Comparison of ENCODE assay signal across 14 cellular contexts in genomic region chr3:176426371-176426770, GRCh38.
DNase-seq lines count a peak whose midpoint lies in the region; ATAC-seq and TF ChIP-seq lines count a peak whose summit lies in the region.
"Had no signal": no experiment of that assay in that cellular context is flagged by ENCODE, and none has a peak within 500 bp of the region (broad histone marks: within the 10 kb centered on the region; RNA-seq: fewer than 3 reads in every experiment).

No MANE protein-coding gene starts in this region.

- H2AFZ ChIP-seq in GM23338 = no peak overlapping the region
- no peak overlapping the region for H2AFZ ChIP-seq in IMR-90 (replicated peaks; ENCODE audit: low read length, poor library complexity)
- H2AFZ ChIP-seq in neural cell (ENCODE audit: low read depth, low read length) = no peak overlapping the region

- H4K8ac ChIP-seq in IMR-90 (ENCODE audit: low read depth in 2 of 2, low read length in 2 of 2) = no peak overlapping the region

- TF ChIP-seq POLR2A in IMR-90 (IDR thresholded peaks at IDR 0.05; ENCODE audit: low read depth, low read length) = no peak

- no peak overlapping the region for H3K4ac ChIP-seq in IMR-90 (ENCODE audit: low read depth, low read length)

- no peak overlapping the region for H2AK5ac ChIP-seq in IMR-90 (ENCODE audit: low read depth, low read length)

- ATAC-seq in GM23338 (no peak), IMR-90 (ENCODE audit: low read depth) (no peak), left lobe of liver (peak; percentile 60)
- ATAC-seq: CD8-positive, alpha-beta T cell; GM12878; K562 had no signal

- no peak overlapping the region for H2BK15ac ChIP-seq in IMR-90 (ENCODE audit: low read depth, low read length)

- no peak overlapping the region for H2BK5ac ChIP-seq in IMR-90 (ENCODE audit: low read depth, low read length, poor library complexity, severe bottlenecking)

- H3K4me1 ChIP-seq in GM23338 (ENCODE audit: insufficient read depth) = peaks cover 21% of the 10 kb centered on the region; the same call in 1 of the 2 replicates
- H3K4me1 ChIP-seq in IMR-90 (ENCODE audit: control insufficient read depth, insufficient read depth, low read length) = peaks cover 2% of the 10 kb centered on the region; the same call in 1 of the 2 replicates

- no peaks in the 10 kb centered on the region for H3K27me3 Mint-ChIP-seq in GM23338 (ENCODE audit: insufficient read depth, low read depth, poor library complexity)

- peak overlapping the region; percentile 16; the same call in 1 of the 2 replicates for H2BK120ac ChIP-seq in IMR-90 (ENCODE audit: low read depth, low read length)

- no peak overlapping the region for H3K23ac ChIP-seq in IMR-90 (ENCODE audit: low read depth, low read length)

- in situ Hi-C loops in IMR-90 (cut with MboI; ENCODE audit: low sequenced_read_pairs) = loop anchor here (25.0 kb wide), 1 partner anchor 1264 kb away; no protein-coding TSS in a partner anchor

- H3K36me3 Mint-ChIP-seq in GM23338 (ENCODE audit: low read depth) = no peaks in the 10 kb centered on the region
- H3K36me3 Mint-ChIP-seq: CD14-positive monocyte; CD8-positive, alpha-beta T cell had no signal

- peak overlapping the region; percentile 75; the same call in 1 of the 2 replicates for H3K18ac ChIP-seq in IMR-90 (ENCODE audit: low read depth, low read length)

- H3K27ac ChIP-seq in GM23338 (ENCODE audit: low read depth) (peak overlapping the region; percentile 2; the same call in 1 of the 2 replicates), IMR-90 (ENCODE audit: insufficient read depth, low read length) (no peak overlapping the region), neural cell (ENCODE audit: low read length) (no peak overlapping the region)

- H3K56ac ChIP-seq in IMR-90 (ENCODE audit: extremely low read depth, insufficient read depth, low read length) = no peak overlapping the region

- H4K91ac ChIP-seq in IMR-90 (ENCODE audit: insufficient read depth, low read depth, low read length) = no peak overlapping the region

- H3K4me3 Mint-ChIP-seq in GM23338 = no peak overlapping the region
- H3K4me3 Mint-ChIP-seq: CD14-positive monocyte; CD8-positive, alpha-beta T cell had no signal

- H3K27me3 ChIP-seq in GM23338 (ENCODE audit: insufficient read depth) (no peaks in the 10 kb centered on the region), IMR-90 (ENCODE audit: control insufficient read depth, insufficient read depth, low read length) (no peaks in the 10 kb centered on the region), neural cell (ENCODE audit: insufficient read depth, low read depth, low read length) (no peaks in the 10 kb centered on the region)

- TF ChIP-seq CTCF in GM23338 (conservative IDR thresholded peaks at IDR 0.05; ENCODE audit: low read depth in 2 of 2) (no peak), IMR-90 (conservative IDR thresholded peaks at IDR 0.05; ENCODE audit: low read depth, low read length) (no peak), neural cell (IDR thresholded peaks at IDR 0.05; ENCODE audit: poor library complexity, severe bottlenecking) (no peak)

- BruUV-seq in IMR-90 (replicated peaks; lab: Mats Ljungman, UMichigan) = no TSS peak

- no peaks in the 10 kb centered on the region for H3K79me1 ChIP-seq in IMR-90 (ENCODE audit: low read depth in 1 of 2, low read length in 2 of 2)

- no peaks in the 10 kb centered on the region for H3K9me1 ChIP-seq in IMR-90 (ENCODE audit: insufficient read depth, low read length)

- DNase-seq in GM23338 (ENCODE audit: low spot score) = no peak
- DNase-seq in IMR-90 = no peak
- no peak for DNase-seq in left lobe of liver (ENCODE audit: low spot score)
- no peak for DNase-seq in NOMO-1 treated with dmso at 0.1 percent for 144 hours (lab: John Stamatoyannopoulos, UW; ENCODE audit: unreplicated experiment)
- DNase-seq in MV-4-11 (lab: John Stamatoyannopoulos, UW) = no peak
- DNase-seq in NK-92 (lab: John Stamatoyannopoulos, UW; ENCODE audit: unreplicated experiment) = no peak
- no peak for DNase-seq in DMS153 (lab: John Stamatoyannopoulos, UW)
- DNase-seq: CD8-positive, alpha-beta T cell; COR-L47; Karpas-422 had no signal

- dilution Hi-C loops in IMR-90 (cut with HindIII; ENCODE audit: low sequenced_read_pairs, unreplicated experiment) = no loop called here

- H4K20me1 ChIP-seq in GM23338 (replicated peaks; ENCODE audit: insufficient read depth) (no peaks in the 10 kb centered on the region), IMR-90 (ENCODE audit: insufficient read depth, low read length) (no peaks in the 10 kb centered on the region), neural cell (ENCODE audit: insufficient read depth) (no peaks in the 10 kb centered on the region)

- H2AK9ac ChIP-seq in IMR-90 (replicated peaks; ENCODE audit: low read depth, low read length, poor library complexity) = no peak overlapping the region

- H3K36me3 ChIP-seq in GM23338 (ENCODE audit: insufficient read depth) = no peaks in the 10 kb centered on the region
- no peaks in the 10 kb centered on the region for H3K36me3 ChIP-seq in IMR-90 (ENCODE audit: control insufficient read depth, insufficient read depth, low read length)
- no peaks in the 10 kb centered on the region for H3K36me3 ChIP-seq in neural cell (ENCODE audit: insufficient read depth, low read length)

- peak overlapping the region; percentile 47 for H2BK20ac ChIP-seq in IMR-90 (ENCODE audit: low read depth, low read length)

- H3K4me3 ChIP-seq in GM23338 = no peak overlapping the region
- H3K4me3 ChIP-seq in IMR-90 (ENCODE audit: insufficient read depth, low read depth, low read length) = no peak overlapping the region
- H3K4me3 ChIP-seq in neural cell (ENCODE audit: low read length) = no peak overlapping the region
- H3K4me3 ChIP-seq: GM12878, K562 had no signal

- intact Hi-C loops in IMR-90 (cut with micrococcal nuclease) = loop anchor here (10.0 kb wide), 1 partner anchor 762 kb away; no protein-coding TSS in a partner anchor

- no peak overlapping the region for H3K14ac ChIP-seq in IMR-90 (replicated peaks; ENCODE audit: low read depth, low read length)

- H3K9me3 Mint-ChIP-seq in GM23338 = no peaks in the 10 kb centered on the region; the same call in 2 of the 3 replicates
- H3K9me3 Mint-ChIP-seq: CD8-positive, alpha-beta T cell had no signal

- TF ChIP-seq EP300 in neural cell (conservative IDR thresholded peaks at IDR 0.05; ENCODE audit: poor library complexity, severe bottlenecking) = peak; percentile 35

- no peak overlapping the region for H3K27ac Mint-ChIP-seq in GM23338
- H3K27ac Mint-ChIP-seq: CD14-positive monocyte; CD8-positive, alpha-beta T cell had no signal

- H3K4me2 ChIP-seq in GM23338 (no peak overlapping the region), IMR-90 (ENCODE audit: low read depth, low read length) (no peak overlapping the region), neural cell (ENCODE audit: low read length) (no peak overlapping the region)

- H3K9me2 ChIP-seq in GM23338 (ENCODE audit: insufficient read depth) (no peaks in the 10 kb centered on the region), neural cell (ENCODE audit: insufficient read depth, low read length) (no peaks in the 10 kb centered on the region)

- H3K9me3 ChIP-seq in IMR-90 (ENCODE audit: control insufficient read depth, insufficient read depth, low read length) = no peaks in the 10 kb centered on the region
- no peaks in the 10 kb centered on the region for H3K9me3 ChIP-seq in neural cell (ENCODE audit: low read length)

- H3K4me1 Mint-ChIP-seq in GM23338 = peaks cover 24% of the 10 kb centered on the region
- H3K4me1 Mint-ChIP-seq: CD14-positive monocyte had no signal

- no peak overlapping the region for H4K5ac ChIP-seq in IMR-90 (ENCODE audit: low read depth, low read length)

- H3F3A ChIP-seq in GM23338 (replicated peaks; ENCODE audit: low read depth) = no peaks in the 10 kb centered on the region
- no peaks in the 10 kb centered on the region for H3F3A ChIP-seq in neural cell (ENCODE audit: insufficient read depth, low read length, poor library complexity, severe bottlenecking)

- TF ChIP-seq RAD21 in IMR-90 (IDR thresholded peaks at IDR 0.05; ENCODE audit: low read length) (no peak), neural cell (conservative IDR thresholded peaks at IDR 0.05) (no peak)

- H3K79me2 ChIP-seq in GM23338 (replicated peaks; ENCODE audit: insufficient read depth) = no peaks in the 10 kb centered on the region
- no peaks in the 10 kb centered on the region for H3K79me2 ChIP-seq in neural cell (replicated peaks; ENCODE audit: insufficient read depth, low read length)

- POLR2A ChIA-PET in IMR-90 (lab: Charles Lee; ENCODE audit: unreplicated experiment) = no interaction called here

- H3K9ac ChIP-seq in IMR-90 (ENCODE audit: low read depth, low read length) (no peak overlapping the region), neural cell (ENCODE audit: low read length) (no peak overlapping the region)

- CTCF ChIA-PET in IMR-90 (lab: Yijun Ruan, JAX) = interaction anchor here (0.6 kb wide), 1 partner anchor 385 kb away, joined by 3 read pairs; no protein-coding TSS in a partner anchor

TF ChIP-seq in GM23338, 12 proteins besides CTCF, POLR2A, EP300 and RAD21 (continues in another document):
- TF ChIP-seq EZH2phosphoT487 (IDR thresholded peaks at IDR 0.05; ENCODE audit: unreplicated experiment) = no peak

TF ChIP-seq in IMR-90, 13 proteins besides CTCF, POLR2A, EP300 and RAD21:
- peak; percentile 28; the same call in 1 of the 2 replicates for TF ChIP-seq CEBPB (IDR thresholded peaks at IDR 0.05; ENCODE audit: low read depth, low read length)
- no peak for TF ChIP-seq SMC3 (IDR thresholded peaks at IDR 0.05; ENCODE audit: low read depth, low read length)
- no peak for TF ChIP-seq MAZ (IDR thresholded peaks at IDR 0.05; ENCODE audit: borderline replicate concordance, low read depth, low read length)

TF ChIP-seq in neural cell, 6 proteins besides CTCF, POLR2A, EP300 and RAD21 (continues in another document):
- TF ChIP-seq POLR2AphosphoS5 (IDR thresholded peaks at IDR 0.05) = no peak
